13 cellular contexts compared by ENCODE assay signal in genomic region chr10:6056411-6057135, GRCh38. TPM values are rescaled to one million over a fixed set of nuclear protein-coding genes. Genes with fewer than 3 reads are reported as not detected.
DNase-seq lines count a peak whose midpoint lies in the region; ATAC-seq, FAIRE-seq and TF ChIP-seq lines count a peak whose summit lies in the region.
"Had no signal": no experiment of that assay in that cellular context is flagged by ENCODE, and none has a peak within 500 bp of the region (broad histone marks: within the 10 kb centered on the region; RNA-seq: fewer than 3 reads in every experiment).

No MANE protein-coding gene starts in this region.

- H2BK120ac ChIP-seq in H1 (replicated peaks; ENCODE audit: low read depth, low read length): no peak overlapping the region

- no peak overlapping the region for H4K8ac ChIP-seq in H1 (ENCODE audit: extremely low read depth, insufficient read depth, low read length)

- H2AFZ ChIP-seq in H1 (ENCODE audit: low read length) (no peak overlapping the region), SK-N-SH (ENCODE audit: low read depth) (no peak overlapping the region)

- H3K36me3 Mint-ChIP-seq in T-helper 17 cell (ENCODE audit: low read depth): no peaks in the 10 kb centered on the region

- H3K9ac ChIP-seq in H1 (replicated peaks in 1 of 4; ENCODE audit: extremely low read depth in 1 of 4, low read depth in 3 of 4, low read length in 3 of 4) (no peak overlapping the region), SK-N-SH (no peak overlapping the region)

- no peak overlapping the region for H4K5ac ChIP-seq in H1 (ENCODE audit: insufficient read length, low read depth, low read length)

- peak overlapping the region; percentile 95 for H3K27ac Mint-ChIP-seq in T-helper 17 cell
- H3K27ac Mint-ChIP-seq: progenitor cell of endocrine pancreas had no signal

- ATAC-seq in heart left ventricle: no peak
- no peak for ATAC-seq in T-helper 17 cell
- no peak for ATAC-seq in GM21367 (IDR thresholded peaks at IDR 0.05; ENCODE audit: unreplicated experiment)

- no peak overlapping the region for H2BK20ac ChIP-seq in H1 (ENCODE audit: low read length)

- H2BK15ac ChIP-seq in H1 (ENCODE audit: low read length): no peak overlapping the region

- H3K9me3 ChIP-seq in heart left ventricle (no peaks in the 10 kb centered on the region), T-helper 17 cell (ENCODE audit: control insufficient read depth, low read length, poor library complexity, severe bottlenecking) (peaks cover 9% of the 10 kb centered on the region), H1 (ENCODE audit: insufficient read depth in 2 of 2, low read depth in 1 of 2, low read length in 1 of 2) (no peaks in the 10 kb centered on the region), stomach (no peaks in the 10 kb centered on the region), SK-N-SH (no peaks in the 10 kb centered on the region)

- H3F3A ChIP-seq in SK-N-SH (replicated peaks; ENCODE audit: insufficient read depth): no peaks in the 10 kb centered on the region

- no peak overlapping the region for H3K18ac ChIP-seq in H1 (ENCODE audit: extremely low read depth, low read length)

- no peak overlapping the region for H3K4ac ChIP-seq in H1 (replicated peaks; ENCODE audit: insufficient read length, low read depth, low read length)

- H3K36me3 ChIP-seq in heart left ventricle (no peaks in the 10 kb centered on the region), H1 (ENCODE audit: control insufficient read depth in 2 of 4, insufficient read depth in 4 of 4, low read length in 3 of 4) (no peaks in the 10 kb centered on the region), stomach (no peaks in the 10 kb centered on the region), SK-N-SH (replicated peaks in 1 of 2; ENCODE audit: control insufficient read depth in 1 of 2, insufficient read depth in 2 of 2, low read length in 1 of 2) (no peaks in the 10 kb centered on the region)

- no peak for FAIRE-seq in H1 (lab: Jason Lieb, UNC)

- TF ChIP-seq EP300 in H1 (IDR thresholded peaks at IDR 0.05; ENCODE audit: borderline replicate concordance in 1 of 2, low read depth in 2 of 2, low read length in 2 of 2) (no peak), stomach (IDR thresholded peaks at IDR 0.05) (no peak), SK-N-SH (IDR thresholded peaks at IDR 0.05; ENCODE audit: borderline replicate concordance in 1 of 2, low read depth in 1 of 2, low read length in 1 of 2) (no peak)

- H3K79me2 ChIP-seq in H1 (ENCODE audit: control insufficient read depth in 1 of 2, insufficient read depth in 2 of 2, low read length in 2 of 2): no peaks in the 10 kb centered on the region
- no peaks in the 10 kb centered on the region for H3K79me2 ChIP-seq in SK-N-SH (ENCODE audit: insufficient read depth)

- H2AK5ac ChIP-seq in H1 (ENCODE audit: low read depth, low read length): no peak overlapping the region

- no peaks in the 10 kb centered on the region for H3K27me3 Mint-ChIP-seq in T-helper 17 cell
- H3K27me3 Mint-ChIP-seq: central memory CD8-positive, alpha-beta T cell had no signal

- H3K4me3 ChIP-seq in heart left ventricle (no peak overlapping the region), H1 (ENCODE audit: extremely low read depth in 1 of 4, insufficient read depth in 2 of 4, low read depth in 3 of 4, low read length in 4 of 4) (no peak overlapping the region), stomach (no peak overlapping the region), SK-N-SH (ENCODE audit: low read depth in 2 of 2, low read length in 1 of 2) (no peak overlapping the region)

- no peak overlapping the region for H3K56ac ChIP-seq in H1 (replicated peaks; ENCODE audit: insufficient read length, low read depth, low read length)

- no peak for TF ChIP-seq CTCF in heart left ventricle (IDR thresholded peaks at IDR 0.05)
- TF ChIP-seq CTCF in H1 (IDR thresholded peaks at IDR 0.05; ENCODE audit: control extremely low read depth in 1 of 3, insufficient read depth in 1 of 3, low read depth in 1 of 3, low read length in 3 of 3): no peak
- no peak for TF ChIP-seq CTCF in stomach (IDR thresholded peaks at IDR 0.05)
- no peak for TF ChIP-seq CTCF in SK-N-SH (IDR thresholded peaks at IDR 0.05)

- H2BK5ac ChIP-seq in H1 (ENCODE audit: low read depth, low read length): no peak overlapping the region

- H3K4me1 ChIP-seq in heart left ventricle (peaks cover 0 to 69% (median 25%) of the 10 kb centered on the region in 12 donors), H1 (replicated peaks in 1 of 4; ENCODE audit: control insufficient read depth in 3 of 4, insufficient read depth in 4 of 4, low read length in 3 of 4) (peaks cover 0 to 2% (median 0%) of the 10 kb centered on the region in 4 experiments; a peak in 1 of 7 replicates), stomach (peaks cover 4 to 27% (median 24%) of the 10 kb centered on the region in 4 donors), SK-N-SH (ENCODE audit: control insufficient read depth in 1 of 2, insufficient read depth in 2 of 2, low read depth in 1 of 2, low read length in 1 of 2) (peaks cover 0 to 5% of the 10 kb centered on the region in 2 experiments; a peak in 1 of 4 replicates)

- H3K4me3 Mint-ChIP-seq in T-helper 17 cell: peak overlapping the region; percentile 49
- H3K4me3 Mint-ChIP-seq: central memory CD8-positive, alpha-beta T cell had no signal

- no peaks in the 10 kb centered on the region for H3K27me3 ChIP-seq in heart left ventricle
- no peaks in the 10 kb centered on the region for H3K27me3 ChIP-seq in H1 (replicated peaks in 1 of 4; ENCODE audit: control insufficient read depth in 3 of 4, extremely low read depth in 1 of 4, insufficient read depth in 3 of 4, low read length in 3 of 4)
- H3K27me3 ChIP-seq in stomach: no peaks in the 10 kb centered on the region
- peaks cover 20% of the 10 kb centered on the region for H3K27me3 ChIP-seq in SK-N-SH (ENCODE audit: insufficient read depth)

- no peaks in the 10 kb centered on the region for H3K9me2 ChIP-seq in SK-N-SH

- H3K23me2 ChIP-seq in H1 (ENCODE audit: low read depth, low read length): no peaks in the 10 kb centered on the region

- no peaks in the 10 kb centered on the region for H4K20me1 ChIP-seq in H1 (replicated peaks in 1 of 2; ENCODE audit: control insufficient read depth in 1 of 2, insufficient read depth in 2 of 2, low read length in 2 of 2)
- H4K20me1 ChIP-seq in SK-N-SH (ENCODE audit: insufficient read depth): no peaks in the 10 kb centered on the region

- H3K4me1 Mint-ChIP-seq in T-helper 17 cell: peaks cover 71% of the 10 kb centered on the region

- H3K14ac ChIP-seq in H1 (ENCODE audit: insufficient read length): no peak overlapping the region

- POLR2A ChIA-PET in H1 (lab: Charles Lee; ENCODE audit: partially characterized antibody) (no interaction called here), SK-N-SH (lab: Yijun Ruan, JAX) (no interaction called here)

- H4K91ac ChIP-seq in H1 (replicated peaks; ENCODE audit: insufficient read length, low read length): no peak overlapping the region

- intact Hi-C loops in cardiac septum (cut with DNase I) (no loop called here), heart left ventricle (cut with DNase I) (no loop called here), stomach (cut with DNase I; ENCODE audit: low total_unique reads) (no loop called here)

- WGBS in heart left ventricle, 4 donors: 88 to 96% (median 90%) methylated on average over 5 of the region's 5 CpGs
- WGBS in H1 (ENCODE audit: extremely low coverage in 1 of 2, insufficient coverage in 1 of 2, insufficient read length in 1 of 2, insufficient replicate concordance in 2 of 2, low coverage in 1 of 2, low lambda C conversion rate in 2 of 2, missing lambda C conversion rate in 1 of 2), 2 experiments: 88% methylated on average over 4 of the region's 5 CpGs; no CpG with 5 or more reads in 1 of the 2 experiments
- 88 to 94% (median 92%) methylated on average over 5 of the region's 5 CpGs for WGBS in stomach, 5 donors
- WGBS in SK-N-SH (ENCODE audit: low lambda C conversion rate): 50% methylated on average over 5 of the region's 5 CpGs

- DNase-seq in cardiac septum (ENCODE audit: low spot score): peak; percentile 10
- no peak for DNase-seq in heart left ventricle
- no peak for DNase-seq in T-helper 17 cell
- peak in 1 of 2 experiments; percentile 37 for DNase-seq in H1 (ENCODE audit: low read depth in 1 of 2, low spot score in 2 of 2)
- DNase-seq in stomach: peak; percentile 10
- no peak for DNase-seq in SK-N-SH
- no peak for DNase-seq in NCI-H128 (lab: John Stamatoyannopoulos, UW; ENCODE audit: unreplicated experiment)
- DNase-seq: NCI-H2107, NCI-H526 treated with DMSO at 0.1 percent for 48 hours, substantia nigra had no signal

- TF ChIP-seq RAD21 in H1 (IDR thresholded peaks at IDR 0.05 in 1 of 2, conservative IDR thresholded peaks at IDR 0.05 in 1 of 2; ENCODE audit: low read depth in 2 of 2, low read length in 2 of 2) (no peak), SK-N-SH (IDR thresholded peaks at IDR 0.05; ENCODE audit: low read length) (no peak)

- no peak for TF ChIP-seq POLR2A in heart left ventricle (IDR thresholded peaks at IDR 0.05)
- no peak for TF ChIP-seq POLR2A in H1 (IDR thresholded peaks at IDR 0.05; ENCODE audit: control extremely low read depth in 1 of 2, low read depth in 2 of 2, low read length in 2 of 2)
- no peak for TF ChIP-seq POLR2A in stomach (IDR thresholded peaks at IDR 0.05)

- no peak overlapping the region for H3K4me2 ChIP-seq in H1 (ENCODE audit: insufficient read depth in 1 of 2, low read depth in 2 of 2, low read length in 2 of 2)
- H3K4me2 ChIP-seq in SK-N-SH: no peak overlapping the region

- no peak overlapping the region for H3K23ac ChIP-seq in H1 (ENCODE audit: insufficient read length)

- CTCF ChIA-PET in H1 (lab: Charles Lee; ENCODE audit: partially characterized antibody): interaction anchor here (0.9 kb wide), 1 partner anchor 19 kb away, joined by 3 read pairs; no protein-coding TSS in a partner anchor
- CTCF ChIA-PET in SK-N-SH (lab: Yijun Ruan, JAX): interaction anchor here (2.3 kb wide), 1 partner anchor 30 kb away, joined by 7 read pairs; no protein-coding TSS in a partner anchor

- H3K79me1 ChIP-seq in H1 (ENCODE audit: low read depth, low read length): no peaks in the 10 kb centered on the region

- no peak overlapping the region for H2BK12ac ChIP-seq in H1 (ENCODE audit: low read depth, low read length)

- H3K27ac ChIP-seq in heart left ventricle: peak overlapping the region in 6 of 12 donors; percentile 9 to 49 (median 29)
- no peak overlapping the region for H3K27ac ChIP-seq in H1 (ENCODE audit: low read depth, low read length)
- H3K27ac ChIP-seq in stomach: no peak overlapping the region
- no peak overlapping the region for H3K27ac ChIP-seq in SK-N-SH (ENCODE audit: low read depth in 2 of 2, low read length in 1 of 2)

RNA-seq across cellular contexts. Expression of gene IL2RA, which starts 5.6 kb away (rescaled TPM):
- total RNA-seq in cardiac septum (0.73 TPM), heart left ventricle (10 to 100 TPM in 1 of 9 donors, 1 to 10 TPM in 4, under 1 TPM in 3, not detected in 1; 0.32 to 11.1 (median 1.3) TPM), T-helper 17 cell (10 to 100 TPM; 51.7 to 59.2 TPM), stomach (1 to 10 TPM in 2 of 5 donors, under 1 TPM in 1, not detected in 2; 0.45 to 2.3 (median 1.5) TPM)
- polyA plus RNA-seq in heart left ventricle (under 1 TPM; 0.11 to 0.78 TPM), H1 (2011; rRNA removed) (not detected in 2 replicates), stomach (1 to 10 TPM in 1 of 3 donors, under 1 TPM in 2; 0.46 to 1.3 (median 0.60) TPM), SK-N-SH (2012; rRNA removed) (not detected in 2 replicates)
- total RNA-seq in H1 (2021; fragmentation: NEBNext Ultra II Directional; extraction: Animal tissue kit (Norgen Biotek cat#: 25700)): not detected in 2 replicates
- not detected for polyA plus RNA-seq in H1 (2011; cell fraction: cytosol; rRNA removed)
- not detected for polyA plus RNA-seq in H1 (2011; cell fraction: nucleus; rRNA removed)
- not detected in 4 replicates for polyA plus RNA-seq in H1 (2012, experiment 1 of 2)
- polyA plus RNA-seq in H1 (2012, experiment 2 of 2): not detected
- polyA plus RNA-seq in H1 (2013, experiment 1 of 2): not detected
- not detected for polyA plus RNA-seq in H1 (2013, experiment 2 of 2)
- polyA minus RNA-seq in H1 (2011; rRNA and poly(A)+ RNA removed): not detected in 2 replicates
- polyA minus RNA-seq in H1 (2011; cell fraction: cytosol; rRNA and poly(A)+ RNA removed): not detected
- not detected for polyA minus RNA-seq in H1 (2011; cell fraction: nucleus; rRNA and poly(A)+ RNA removed)
- polyA plus RNA-seq in SK-N-SH (2012; cell fraction: cytosol; rRNA removed): not detected in 2 replicates
- not detected in 2 replicates for polyA plus RNA-seq in SK-N-SH (2012; cell fraction: nucleus; rRNA removed)
- total RNA-seq: progenitor cell of endocrine pancreas had no signal

RNA-seq across cellular contexts. Expression of gene RBM17, which starts 32.3 kb away (rescaled TPM):
- total RNA-seq in cardiac septum (70.1 TPM), heart left ventricle (10 to 100 TPM; 29.2 to 83.9 (median 60.2) TPM), T-helper 17 cell (100 to 1,000 TPM; 133 to 146 TPM), stomach (100 to 1,000 TPM in 3 of 5 donors, 10 to 100 TPM in 2; 71.0 to 168 (median 105) TPM)
- polyA plus RNA-seq in heart left ventricle (10 to 100 TPM; 60.6 to 61.1 TPM), H1 (2011; rRNA removed) (15.7 and 22.9 TPM in 2 replicates), stomach (10 to 100 TPM; 41.4 to 58.5 (median 50.9) TPM), SK-N-SH (2012; rRNA removed) (32.6 and 34.2 TPM in 2 replicates)
- total RNA-seq in H1 (2021; fragmentation: NEBNext Ultra II Directional; extraction: Animal tissue kit (Norgen Biotek cat#: 25700)): 120 and 128 TPM in 2 replicates
- 46.4 TPM for polyA plus RNA-seq in H1 (2011; cell fraction: cytosol; rRNA removed)
- polyA plus RNA-seq in H1 (2011; cell fraction: nucleus; rRNA removed): 85.1 TPM
- polyA plus RNA-seq in H1 (2012, experiment 1 of 2): 97.6 to 142 TPM (median 112 TPM) in 4 replicates
- 18.0 TPM for polyA plus RNA-seq in H1 (2012, experiment 2 of 2)
- 105 TPM for polyA plus RNA-seq in H1 (2013, experiment 1 of 2)
- polyA plus RNA-seq in H1 (2013, experiment 2 of 2): 105 TPM
- 23.0 and 32.3 TPM in 2 replicates for polyA minus RNA-seq in H1 (2011; rRNA and poly(A)+ RNA removed)
- 26.4 TPM for polyA minus RNA-seq in H1 (2011; cell fraction: cytosol; rRNA and poly(A)+ RNA removed)
- 41.5 TPM for polyA minus RNA-seq in H1 (2011; cell fraction: nucleus; rRNA and poly(A)+ RNA removed)
- polyA plus RNA-seq in SK-N-SH (2012; cell fraction: cytosol; rRNA removed): 25.2 and 25.9 TPM in 2 replicates
- polyA plus RNA-seq in SK-N-SH (2012; cell fraction: nucleus; rRNA removed): 94.6 and 118 TPM in 2 replicates

Comparison
In these comparisons a context has a peak if more than half of its experiments do, and no peak if none do; other contexts are left out.
1. DNase-seq: peak in cardiac septum (single experiment) and stomach (single experiment); none in heart left ventricle (0 of 5), T-helper 17 cell (0 of 3), SK-N-SH (single experiment) and NCI-H128 (single experiment).
2. RNA of gene IL2RA, which starts 5.6 kb away (total RNA-seq): 51.7 to 59.2 TPM in T-helper 17 cell; 0.32 to 11.1 TPM in heart left ventricle, 0.73 TPM in cardiac septum (single experiment), 0.45 to 2.3 TPM in stomach and not detected in H1; every median in the first group is over 4 times any median in the second.